ENCODE assay signal across 23 cellular contexts in the genomic region with DNA sequence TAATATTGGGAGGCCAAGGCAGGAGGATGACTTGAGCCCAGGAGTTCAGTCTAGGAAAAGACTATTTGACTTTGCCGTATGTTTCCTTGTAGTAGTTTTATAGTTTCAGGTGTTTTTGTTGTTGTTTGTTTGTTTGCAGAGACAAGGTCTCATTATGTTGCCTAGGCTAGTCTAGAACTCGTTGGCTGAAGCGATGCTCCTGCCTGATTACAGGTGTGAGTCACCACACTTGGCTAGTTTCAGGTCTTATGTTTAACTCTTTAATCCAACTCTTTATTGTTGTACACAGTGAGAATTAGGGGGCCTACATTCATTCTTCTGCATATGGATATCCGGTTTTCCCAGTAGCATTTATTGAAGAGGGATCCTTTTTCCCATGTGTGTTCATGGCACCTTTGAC. TPM values are rescaled to one million over a fixed set of nuclear protein-coding genes. Genes with fewer than 3 reads are reported as not detected.
A peak's percentile ranks its signal among the peaks of the same experiment; 100 is the strongest.
DNase-seq lines count a peak whose midpoint lies in the region; ATAC-seq and TF ChIP-seq lines count a peak whose summit lies in the region.
"Had no signal": no experiment of that assay in that cellular context is flagged by ENCODE, and none has a peak within 500 bp of the region (broad histone marks: within the 10 kb centered on the region; RNA-seq: fewer than 3 reads in every experiment).

No MANE protein-coding gene starts in this region.

- BruUV-seq in PC-3 (replicated peaks; lab: Mats Ljungman, UMichigan), result no TSS peak

- H3K9me3 ChIP-seq in PC-3 (ENCODE audit: low read length) (no peaks in the 10 kb centered on the region), heart left ventricle (peaks cover 0 to 69% (median 27%) of the 10 kb centered on the region in 12 donors)
- H3K9me3 ChIP-seq: BE2C, SJCRH30 had no signal

- H3K27ac Mint-ChIP-seq in activated CD4-positive, alpha-beta T cell treated with anti-CD3 and anti-CD28 coated beads, Interleukin-2, amount 10 ng/mL, durations not matched to agents 24 days and 14 days, result no peak overlapping the region
- H3K27ac Mint-ChIP-seq: CD14-positive monocyte; CD8-positive, alpha-beta memory T cell had no signal

- H3K36me3 Mint-ChIP-seq in activated CD4-positive, alpha-beta T cell treated with anti-CD3 and anti-CD28 coated beads, Interleukin-2, amount 10 ng/mL, durations not matched to agents 24 days and 14 days (ENCODE audit: low read depth), result peaks cover 3% of the 10 kb centered on the region
- H3K36me3 Mint-ChIP-seq: CD14-positive monocyte had no signal

- POLR2A ChIA-PET in PC-3 (lab: Charles Lee; ENCODE audit: unreplicated experiment), result no interaction called here

- H3K27ac ChIP-seq in PC-3 (ENCODE audit: low read length) (no peak overlapping the region), heart left ventricle (no peak overlapping the region)
- H3K27ac ChIP-seq: 22Rv1, SJCRH30 had no signal

- H3K79me2 ChIP-seq in PC-3 (ENCODE audit: low read length), result no peaks in the 10 kb centered on the region

- 76 to 85% (median 83%) methylated on average over 4 of the region's 4 CpGs for WGBS in heart left ventricle, 4 donors

- H3K4me1 ChIP-seq in PC-3 (ENCODE audit: insufficient read depth, low read length) (no peaks in the 10 kb centered on the region), heart left ventricle (no peaks in the 10 kb centered on the region)
- H3K4me1 ChIP-seq: BE2C, SJCRH30 had no signal

- no peak overlapping the region for H2AFZ ChIP-seq in PC-3 (ENCODE audit: low read length)

- no peaks in the 10 kb centered on the region for H4K20me1 ChIP-seq in PC-3 (ENCODE audit: low read length)

- H3K36me3 ChIP-seq in PC-3 (ENCODE audit: low read depth, low read length), result no peaks in the 10 kb centered on the region
- H3K36me3 ChIP-seq in heart left ventricle, result peaks cover 0 to 6% (median 0%) of the 10 kb centered on the region in 9 donors
- H3K36me3 ChIP-seq: BE2C, SJCRH30 had no signal

- no peaks in the 10 kb centered on the region for H3F3A ChIP-seq in PC-3 (ENCODE audit: low read length, unreplicated experiment)

- CTCF ChIA-PET in PC-3 (lab: Charles Lee), result no interaction called here

- no peak for TF ChIP-seq CTCF in PC-3 (conservative IDR thresholded peaks at IDR 0.05; ENCODE audit: low read depth, low read length)
- no peak for TF ChIP-seq CTCF in epithelial cell of esophagus (IDR thresholded peaks at IDR 0.05; ENCODE audit: insufficient read depth, low read depth, low read length, missing control alignments)
- no peak for TF ChIP-seq CTCF in heart left ventricle (IDR thresholded peaks at IDR 0.05)

- H3K4me1 Mint-ChIP-seq in activated CD4-positive, alpha-beta T cell treated with anti-CD3 and anti-CD28 coated beads, Interleukin-2, amount 10 ng/mL, durations not matched to agents 24 days and 14 days, result no peaks in the 10 kb centered on the region
- H3K4me1 Mint-ChIP-seq: CD14-positive monocyte; CD8-positive, alpha-beta memory T cell had no signal

- no peaks in the 10 kb centered on the region for H3K9me2 ChIP-seq in PC-3 (replicated peaks; ENCODE audit: low read length)

- no peak overlapping the region for H3K4me3 Mint-ChIP-seq in activated CD4-positive, alpha-beta T cell treated with anti-CD3 and anti-CD28 coated beads, Interleukin-2, amount 10 ng/mL, durations not matched to agents 24 days and 14 days
- H3K4me3 Mint-ChIP-seq: CD14-positive monocyte; CD8-positive, alpha-beta memory T cell had no signal

- peak; percentile 31 for DNase-seq in activated CD4-positive, alpha-beta T cell treated with anti-CD3 and anti-CD28 coated beads, Interleukin-2, amount 10 ng/mL, durations not matched to agents 24 days and 14 days
- no peak for DNase-seq in activated CD4-positive, alpha-beta T cell treated with anti-CD3 and anti-CD28 coated beads for 4 hours
- DNase-seq in PC-3, result peak; percentile 16
- DNase-seq in epithelial cell of esophagus (ENCODE audit: low read depth), result peak; percentile 22
- DNase-seq in OCI-M2 (lab: John Stamatoyannopoulos, UW; ENCODE audit: unreplicated experiment), result no peak
- DNase-seq in heart left ventricle, result no peak
- DNase-seq: ACHN; BE2C; CD8-positive, alpha-beta memory T cell; DMS 273 treated with DMSO at 0.1 percent for 48 hours; DMS79; EL; GDM1; KBM-7; MM.1S; NCI-H1694; NCI-H2029 treated with DMSO at 0.1 percent for 48 hours; NCI-H526 treated with DMSO at 0.1 percent for 48 hours; SJCRH30 had no signal

- ATAC-seq in PC-3, result no peak
- ATAC-seq in GM18907 (IDR thresholded peaks at IDR 0.05; ENCODE audit: unreplicated experiment), result no peak
- ATAC-seq in heart left ventricle, result no peak
- ATAC-seq: GM12878 had no signal

- no peak overlapping the region for H3K9ac ChIP-seq in PC-3 (ENCODE audit: low read length)

- no peak for TF ChIP-seq POLR2A in heart left ventricle (IDR thresholded peaks at IDR 0.05)

- H3K4me2 ChIP-seq in PC-3 (ENCODE audit: low read length), result no peak overlapping the region

- H3K9me3 Mint-ChIP-seq in activated CD4-positive, alpha-beta T cell treated with anti-CD3 and anti-CD28 coated beads, Interleukin-2, amount 10 ng/mL, durations not matched to agents 24 days and 14 days, result peaks cover 9% of the 10 kb centered on the region

- no peaks in the 10 kb centered on the region for H3K27me3 Mint-ChIP-seq in activated CD4-positive, alpha-beta T cell treated with anti-CD3 and anti-CD28 coated beads, Interleukin-2, amount 10 ng/mL, durations not matched to agents 24 days and 14 days
- H3K27me3 Mint-ChIP-seq: CD8-positive, alpha-beta memory T cell had no signal

- no peak overlapping the region for H3K4me3 ChIP-seq in PC-3 (ENCODE audit: low read length)
- H3K4me3 ChIP-seq in epithelial cell of esophagus (ENCODE audit: low read length), result no peak overlapping the region
- H3K4me3 ChIP-seq in heart left ventricle, result no peak overlapping the region
- H3K4me3 ChIP-seq: GM12878, SJCRH30 had no signal

- intact Hi-C loops in activated CD4-positive, alpha-beta T cell treated with anti-CD3 and anti-CD28 coated beads, Interleukin-2, amount 10 ng/mL, durations not matched to agents 24 days and 14 days (cut with micrococcal nuclease), result no loop called here
- intact Hi-C loops in PC-3 (cut with micrococcal nuclease) (no loop called here), heart left ventricle (cut with DNase I) (loop anchor here in 1 of 10 donors (2.0 kb wide), 1 partner anchor 22 kb away; no protein-coding TSS in a partner anchor)

- no peaks in the 10 kb centered on the region for H3K27me3 ChIP-seq in PC-3 (ENCODE audit: low read length)
- no peaks in the 10 kb centered on the region for H3K27me3 ChIP-seq in heart left ventricle
- H3K27me3 ChIP-seq: BE2C, SJCRH30 had no signal

RNA-seq across cellular contexts. Expression of gene FAIM, which starts 32.0 kb away (rescaled TPM):
- 1.7 and 2.4 TPM in 2 replicates for total RNA-seq in activated CD4-positive, alpha-beta T cell treated with anti-CD3 and anti-CD28 coated beads, Interleukin-2, amount 10 ng/mL, durations not matched to agents 24 days and 14 days
- total RNA-seq in PC-3 (2014; rRNA removed) (25.0 and 29.2 TPM in 2 replicates), heart left ventricle (1 to 10 TPM; 2.0 to 5.9 (median 3.6) TPM)
- 1 to 10 TPM; 5.5 to 7.2 TPM for polyA plus RNA-seq in heart left ventricle

RNA-seq across cellular contexts. Expression of gene CEP70, which starts 46.5 kb away (rescaled TPM):
- 3.7 and 4.8 TPM in 2 replicates for total RNA-seq in activated CD4-positive, alpha-beta T cell treated with anti-CD3 and anti-CD28 coated beads, Interleukin-2, amount 10 ng/mL, durations not matched to agents 24 days and 14 days
- total RNA-seq in PC-3 (2014; rRNA removed) (11.3 and 16.7 TPM in 2 replicates), heart left ventricle (10 to 100 TPM; 10.1 to 29.8 (median 23.7) TPM)
- 10 to 100 TPM; 11.0 to 16.0 TPM for polyA plus RNA-seq in heart left ventricle
- polyA plus RNA-seq: CD14-positive monocyte had no signal

Comparison
In these comparisons a context has a peak if more than half of its experiments do, and no peak if none do; other contexts are left out.
1. DNase-seq: peak in activated CD4-positive, alpha-beta T cell treated with anti-CD3 and anti-CD28 coated beads, Interleukin-2, amount 10 ng/mL, durations not matched to agents 24 days and 14 days (single experiment), PC-3 (single experiment) and epithelial cell of esophagus (single experiment); none in activated CD4-positive, alpha-beta T cell treated with anti-CD3 and anti-CD28 coated beads for 4 hours (0 of 2), OCI-M2 (single experiment) and heart left ventricle (0 of 5).